ENCODE assay signal across 9 cellular contexts in the genomic region with DNA sequence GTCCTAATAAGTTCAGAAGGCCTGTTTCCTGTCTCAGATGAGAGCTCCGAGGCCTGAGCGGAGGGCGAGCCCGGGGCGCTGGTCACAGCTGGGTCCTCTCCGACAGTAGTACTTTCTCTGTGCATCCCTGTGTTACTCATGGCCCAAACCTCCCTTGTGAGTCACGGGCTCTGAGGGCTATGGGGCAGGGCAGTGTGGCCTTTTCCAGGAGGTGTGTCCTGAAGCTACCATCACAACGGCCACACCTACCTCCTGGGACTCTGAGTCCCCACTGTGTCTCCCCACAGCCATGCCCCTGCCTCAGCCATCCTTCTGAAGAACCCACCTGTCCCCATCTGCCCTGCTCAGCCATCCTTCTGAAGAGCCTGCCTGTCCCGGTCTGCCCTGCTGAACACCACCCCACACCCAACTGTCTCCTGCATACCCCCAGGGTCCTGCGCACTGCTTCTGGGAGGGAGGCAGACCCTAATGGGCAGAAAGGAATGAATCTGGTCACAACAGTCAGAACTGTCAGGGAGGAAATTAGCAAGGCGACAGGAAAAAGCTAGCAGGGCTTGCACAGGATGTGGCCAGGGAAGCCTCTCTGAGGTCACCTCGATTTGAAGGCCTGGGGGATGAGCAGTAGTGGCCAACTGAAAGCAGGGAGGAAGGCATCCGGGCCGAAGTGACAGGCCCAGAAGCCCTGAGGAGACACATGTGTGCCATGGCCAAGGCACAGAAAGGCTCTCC.
A peak's percentile ranks its signal among the peaks of the same experiment; 100 is the strongest.
DNase-seq lines count a peak whose midpoint lies in the region; ATAC-seq and TF ChIP-seq lines count a peak whose summit lies in the region.
"Had no signal": no experiment of that assay in that cellular context is flagged by ENCODE, and none has a peak within 500 bp of the region (broad histone marks: within the 10 kb centered on the region; RNA-seq: fewer than 3 reads in every experiment).

No MANE protein-coding gene starts in this region.

- WGBS in endodermal cell (ENCODE audit: insufficient coverage in 1 of 2, insufficient read length in 1 of 2), 2 experiments: 90 to 96% methylated on average over 13 to 14 of the region's 14 CpGs

- H3F3A ChIP-seq in Loucy (ENCODE audit: low read depth): peaks cover 6% of the 10 kb centered on the region; the same call in 1 of the 2 replicates

- H3K4me1 ChIP-seq in Loucy (ENCODE audit: insufficient read depth, low read length, poor library complexity, severe bottlenecking) (peaks cover 73% of the 10 kb centered on the region), endodermal cell (ENCODE audit: control insufficient read depth, insufficient read depth, low read length) (no peaks in the 10 kb centered on the region)

- H3K4me2 ChIP-seq in Loucy (ENCODE audit: low read depth, low read length, poor library complexity, severe bottlenecking): peak overlapping the region; percentile 92

- H3K27me3 ChIP-seq in Loucy (ENCODE audit: insufficient read depth, low read length, poor library complexity, severe bottlenecking): no peaks in the 10 kb centered on the region
- H3K27me3 ChIP-seq in endodermal cell (ENCODE audit: control insufficient read depth, insufficient read depth, low read length, poor library complexity, severe bottlenecking): no peaks in the 10 kb centered on the region

- H3K9me3 Mint-ChIP-seq in endodermal cell (no peaks in the 10 kb centered on the region), Calu3 (ENCODE audit: low read depth, unreplicated experiment) (no peaks in the 10 kb centered on the region)

- H4K20me1 ChIP-seq in Loucy (ENCODE audit: insufficient read depth, low read length, poor library complexity, severe bottlenecking): no peaks in the 10 kb centered on the region

- H3K4me3 ChIP-seq in Loucy (ENCODE audit: low read length, poor library complexity, severe bottlenecking): peak overlapping the region; percentile 62
- no peak overlapping the region for H3K4me3 ChIP-seq in endodermal cell (ENCODE audit: low read length)

- H3K36me3 Mint-ChIP-seq in endodermal cell (ENCODE audit: low read depth) (no peaks in the 10 kb centered on the region), Calu3 (ENCODE audit: insufficient read depth, unreplicated experiment) (no peaks in the 10 kb centered on the region)

- DNase-seq in A172 (ENCODE audit: low spot score) (peak; percentile 88), endodermal cell (peak; percentile 31), NCI-H82 treated with DMSO at 0.1 percent for 48 hours (lab: John Stamatoyannopoulos, UW; ENCODE audit: unreplicated experiment) (no peak), inferior parietal cortex (ENCODE audit: extremely low spot score) (no peak), Calu3 (no peak)
- DNase-seq in stimulated activated CD4-positive, alpha-beta T cell treated with anti-CD3 and anti-CD28 coated beads, Interleukin-4, amount 100 ng/mL, for 4 hours: no peak

- ATAC-seq in GM19438 (IDR thresholded peaks at IDR 0.05; ENCODE audit: low read depth, unreplicated experiment): peak; percentile 68
- ATAC-seq: Panc1 had no signal

- intact Hi-C loops in Calu3 (cut with micrococcal nuclease; ENCODE audit: unreplicated experiment): no loop called here

- H3K4me1 Mint-ChIP-seq in endodermal cell (peaks cover 20% of the 10 kb centered on the region), Calu3 (ENCODE audit: low read depth, unreplicated experiment) (peaks cover 17% of the 10 kb centered on the region)

- H3K27ac Mint-ChIP-seq in endodermal cell (no peak overlapping the region), Calu3 (ENCODE audit: unreplicated experiment) (no peak overlapping the region)

- no peak overlapping the region for H3K27ac ChIP-seq in endodermal cell (ENCODE audit: low read depth, low read length)

- no peak overlapping the region for H2AFZ ChIP-seq in Loucy (ENCODE audit: low read length)

- TF ChIP-seq CTCF in Loucy (conservative IDR thresholded peaks at IDR 0.05; ENCODE audit: low read length) (no peak), endodermal cell (conservative IDR thresholded peaks at IDR 0.05) (no peak), Calu3 (IDR thresholded peaks at IDR 0.05; ENCODE audit: unreplicated experiment) (no peak)

- H3K9me3 ChIP-seq in Loucy (ENCODE audit: insufficient read depth, low read depth, low read length) (no peaks in the 10 kb centered on the region), endodermal cell (ENCODE audit: control insufficient read depth, low read length) (no peaks in the 10 kb centered on the region)

- H3K9me2 ChIP-seq in Loucy (replicated peaks; ENCODE audit: low read depth, low read length): no peaks in the 10 kb centered on the region

- H3K4me3 Mint-ChIP-seq in endodermal cell: no peak overlapping the region
- no peak overlapping the region for H3K4me3 Mint-ChIP-seq in Calu3 (ENCODE audit: low read depth, unreplicated experiment)

- H3K36me3 ChIP-seq in Loucy (ENCODE audit: insufficient read depth, low read length) (no peaks in the 10 kb centered on the region), endodermal cell (ENCODE audit: control insufficient read depth, insufficient read depth, low read length) (no peaks in the 10 kb centered on the region)

- H3K9ac ChIP-seq in Loucy (ENCODE audit: low read depth, low read length, poor library complexity, severe bottlenecking) (peak overlapping the region; percentile 78), endodermal cell (ENCODE audit: extremely low read depth, low read length, poor library complexity, severe bottlenecking) (no peak overlapping the region)

- CTCF ChIA-PET in Calu3 (lab: Charles Lee): interaction anchor here (0.6 kb wide), 1 partner anchor 73 kb away, joined by 3 read pairs; no protein-coding TSS in a partner anchor

- no peaks in the 10 kb centered on the region for H3K27me3 Mint-ChIP-seq in endodermal cell (ENCODE audit: insufficient read depth)
- no peaks in the 10 kb centered on the region for H3K27me3 Mint-ChIP-seq in Calu3 (ENCODE audit: unreplicated experiment)

- BruUV-seq in Calu3 (replicated peaks; lab: Mats Ljungman, UMichigan): no TSS peak

- H3K79me2 ChIP-seq in Loucy (ENCODE audit: insufficient read depth, low read length): no peaks in the 10 kb centered on the region

Comparison
In these comparisons a context has a peak if more than half of its experiments do, and no peak if none do; other contexts are left out.
1. DNase-seq: peak in A172 (single experiment) and endodermal cell (single experiment); none in NCI-H82 treated with DMSO at 0.1 percent for 48 hours (single experiment), inferior parietal cortex (single experiment), Calu3 (single experiment) and stimulated activated CD4-positive, alpha-beta T cell treated with anti-CD3 and anti-CD28 coated beads, Interleukin-4, amount 100 ng/mL, for 4 hours (0 of 2).